1 cellular context compared by ENCODE assay signal in genomic region chr17:82332669-82333278, GRCh38.
A peak's percentile ranks its signal among the peaks of the same experiment; 100 is the strongest.
TF ChIP-seq lines count a peak whose summit lies in the region.

No MANE protein-coding gene starts in this region.

TF ChIP-seq in K562, 482 proteins besides CTCF, POLR2A, EP300 and RAD21 (continues in another document):
- no peak for TF ChIP-seq ZNF23 (CRISPR knock-in tag; IDR thresholded peaks at IDR 0.05)
- TF ChIP-seq NFRKB (IDR thresholded peaks at IDR 0.05; ENCODE audit: low read depth): 0 out of 2 replicates have a peak, but pooled peaks have one; percentile 37
- no peak for TF ChIP-seq JUNB (CRISPR knock-in tag; conservative IDR thresholded peaks at IDR 0.05)
- peak; percentile 6 for TF ChIP-seq FIP1L1 (IDR thresholded peaks at IDR 0.05; ENCODE audit: low read depth, low read length, poor library complexity, severe bottlenecking)
- TF ChIP-seq FOXA3 (CRISPR knock-in tag; conservative IDR thresholded peaks at IDR 0.05 in 1 of 2, IDR thresholded peaks at IDR 0.05 in 1 of 2): peak in 1 of 2 experiments; percentile 42; a peak in 1 of 4 replicates
- TF ChIP-seq ZBTB7A (IDR thresholded peaks at IDR 0.05; ENCODE audit: borderline replicate concordance, control insufficient read depth, low read depth, low read length): no peak
- TF ChIP-seq SMARCA5 (IDR thresholded peaks at IDR 0.05): no peak; the same call in 1 of the 2 replicates
- no peak; the same call in 1 of the 2 replicates for TF ChIP-seq ZBTB17 (CRISPR knock-in tag; IDR thresholded peaks at IDR 0.05)
- TF ChIP-seq NR2C2 (CRISPR knock-in tag; IDR thresholded peaks at IDR 0.05): no peak
- no peak for TF ChIP-seq NR2C2 (tag; IDR thresholded peaks at IDR 0.05)
- no peak for TF ChIP-seq ZBTB12 (CRISPR knock-in tag; IDR thresholded peaks at IDR 0.05)
- TF ChIP-seq HLTF (IDR thresholded peaks at IDR 0.05): no peak
- no peak for TF ChIP-seq CCAR2 (IDR thresholded peaks at IDR 0.05; ENCODE audit: low read depth, low read length)
- no peak for TF ChIP-seq POLR2B (IDR thresholded peaks at IDR 0.05; ENCODE audit: low read depth, partially characterized antibody)
- no peak for TF ChIP-seq ZNF239 (CRISPR knock-in tag; IDR thresholded peaks at IDR 0.05)
- peak; percentile 98 for TF ChIP-seq MAFK (IDR thresholded peaks at IDR 0.05; ENCODE audit: low read length)
- TF ChIP-seq CBFB (CRISPR knock-in tag; IDR thresholded peaks at IDR 0.05): peak; percentile 52; the same call in 1 of the 2 replicates
- TF ChIP-seq RBM22 (IDR thresholded peaks at IDR 0.05; ENCODE audit: low read depth, low read length, poor library complexity, severe bottlenecking): no peak
- no peak for TF ChIP-seq NFE2 (IDR thresholded peaks at IDR 0.05; ENCODE audit: low read depth)
- no peak; the same call in 1 of the 2 replicates for TF ChIP-seq ZNF263 (CRISPR knock-in tag; IDR thresholded peaks at IDR 0.05; ENCODE audit: borderline replicate concordance)
- TF ChIP-seq NR1H2 (CRISPR knock-in tag; IDR thresholded peaks at IDR 0.05): peak; percentile 83; the same call in 1 of the 2 replicates
- TF ChIP-seq ZNF76 (CRISPR knock-in tag; IDR thresholded peaks at IDR 0.05; ENCODE audit: borderline replicate concordance): no peak
- TF ChIP-seq CHCHD3 (CRISPR knock-in tag; IDR thresholded peaks at IDR 0.05): no peak
- TF ChIP-seq WHSC1 (IDR thresholded peaks at IDR 0.05; ENCODE audit: low read length): no peak
- TF ChIP-seq STAG1 (CRISPR knock-in tag; IDR thresholded peaks at IDR 0.05; ENCODE audit: borderline replicate concordance): no peak
- no peak for TF ChIP-seq ZNF79 (CRISPR knock-in tag; IDR thresholded peaks at IDR 0.05; ENCODE audit: low read depth)
- TF ChIP-seq KLF13 (tag; IDR thresholded peaks at IDR 0.05; ENCODE audit: borderline replicate concordance, low read depth): no peak
- TF ChIP-seq PHF20 (IDR thresholded peaks at IDR 0.05; ENCODE audit: partially characterized antibody): no peak
- no peak for TF ChIP-seq KAT7 (CRISPR knock-in tag; IDR thresholded peaks at IDR 0.05; ENCODE audit: borderline replicate concordance)
- no peak; the same call in 1 of the 2 replicates for TF ChIP-seq HDGF (IDR thresholded peaks at IDR 0.05)
- TF ChIP-seq ZNF408 (CRISPR knock-in tag; IDR thresholded peaks at IDR 0.05; ENCODE audit: low read depth): no peak
- TF ChIP-seq CREM (IDR thresholded peaks at IDR 0.05; ENCODE audit: low read depth): no peak
- no peak for TF ChIP-seq ZNF253 (CRISPR knock-in tag; conservative IDR thresholded peaks at IDR 0.05)
- no peak for TF ChIP-seq KDM5B (IDR thresholded peaks at IDR 0.05; ENCODE audit: insufficient replicate concordance, low read depth, low read length)
- TF ChIP-seq SP1 (CRISPR knock-in tag; IDR thresholded peaks at IDR 0.05): no peak
- no peak for TF ChIP-seq USF2 (CRISPR knock-in tag; IDR thresholded peaks at IDR 0.05)
- no peak for TF ChIP-seq DPF2 (IDR thresholded peaks at IDR 0.05)
- no peak for TF ChIP-seq FOXK2 (conservative IDR thresholded peaks at IDR 0.05 in 1 of 2, IDR thresholded peaks at IDR 0.05 in 1 of 2; ENCODE audit: low read depth in 2 of 2)
- TF ChIP-seq E2F4 (CRISPR knock-in tag; IDR thresholded peaks at IDR 0.05; ENCODE audit: low read depth): peak; percentile 66; the same call in 1 of the 2 replicates
- no peak for TF ChIP-seq POLR2G (IDR thresholded peaks at IDR 0.05; ENCODE audit: low read depth, low read length)
- TF ChIP-seq BRD9 (IDR thresholded peaks at IDR 0.05; ENCODE audit: low read depth, partially characterized antibody): no peak
- TF ChIP-seq PHF21A (IDR thresholded peaks at IDR 0.05; ENCODE audit: borderline replicate concordance, low read depth): no peak
- peak; percentile 3; the same call in 1 of the 2 replicates for TF ChIP-seq MTA3 (IDR thresholded peaks at IDR 0.05; ENCODE audit: borderline replicate concordance)
- TF ChIP-seq ELF2 (CRISPR knock-in tag; IDR thresholded peaks at IDR 0.05): no peak
- TF ChIP-seq HOMEZ (CRISPR knock-in tag; IDR thresholded peaks at IDR 0.05): no peak
- no peak for TF ChIP-seq ZNF584 (CRISPR knock-in tag; IDR thresholded peaks at IDR 0.05; ENCODE audit: low read depth)
- no peak for TF ChIP-seq ZNF212 (CRISPR knock-in tag; IDR thresholded peaks at IDR 0.05)
- no peak for TF ChIP-seq THAP12 (CRISPR knock-in tag; IDR thresholded peaks at IDR 0.05)
- TF ChIP-seq IRF9 (tag; IDR thresholded peaks at IDR 0.05): no peak
- TF ChIP-seq TAF7 (tag; IDR thresholded peaks at IDR 0.05): no peak
- TF ChIP-seq ZNF184 (CRISPR knock-in tag; IDR thresholded peaks at IDR 0.05): no peak
- TF ChIP-seq CHD7 (IDR thresholded peaks at IDR 0.05; ENCODE audit: low read depth, low read length): no peak
- TF ChIP-seq ZNF217 (CRISPR knock-in tag; IDR thresholded peaks at IDR 0.05): no peak
- no peak; the same call in 1 of the 2 replicates for TF ChIP-seq ZNF431 (CRISPR knock-in tag; IDR thresholded peaks at IDR 0.05)
